In genomic region chr17:29640981-29641642, GRCh38 we compare ENCODE assay signal across 10 cellular contexts. TPM values are rescaled to one million over a fixed set of nuclear protein-coding genes. Genes with fewer than 3 reads are reported as not detected.
DNase-seq lines count a peak whose midpoint lies in the region; ATAC-seq and TF ChIP-seq lines count a peak whose summit lies in the region.
"Had no signal": no experiment of that assay in that cellular context is flagged by ENCODE, and none has a peak within 500 bp of the region (broad histone marks: within the 10 kb centered on the region; RNA-seq: fewer than 3 reads in every experiment).

No MANE protein-coding gene starts in this region.

- no peaks in the 10 kb centered on the region for H3K27me3 Mint-ChIP-seq in CD4-positive, alpha-beta T cell

- no peaks in the 10 kb centered on the region for H3K9me3 Mint-ChIP-seq in CD4-positive, alpha-beta T cell

- H3K4me1 Mint-ChIP-seq in CD4-positive, alpha-beta T cell (ENCODE audit: low read depth) = peaks cover 12% of the 10 kb centered on the region

- peaks cover 56% of the 10 kb centered on the region for H3K36me3 Mint-ChIP-seq in CD4-positive, alpha-beta T cell (ENCODE audit: low read depth)

- POLR2A ChIA-PET in CD4-positive, alpha-beta T cell (lab: Charles Lee) = interaction anchor here (0.6 to 1.2 kb wide), 3 partner anchors 13 to 146 kb away, joined by 3 to 4 read pairs (median 4); no protein-coding TSS in a partner anchor
- POLR2A ChIA-PET in RWPE1 (lab: Yijun Ruan, JAX; ENCODE audit: low non-redundant PET) = no interaction called here

- no peak for ATAC-seq in CD4-positive, alpha-beta T cell (ENCODE audit: poor library complexity)
- no peak for ATAC-seq in activated CD4-positive, CD25-positive, alpha-beta regulatory T cell treated with anti-CD3 and anti-CD28 coated beads, Interleukin-2, amount 50 U/mL, for 24 hours
- no peak for ATAC-seq in GM18505 (IDR thresholded peaks at IDR 0.05; ENCODE audit: unreplicated experiment)

- no peaks in the 10 kb centered on the region for H3K27me3 ChIP-seq in CD4-positive, alpha-beta T cell (ENCODE audit: control insufficient read depth, insufficient read depth, low read length)

- CTCF ChIA-PET in CD4-positive, alpha-beta T cell (lab: Charles Lee) = interaction anchor here (0.5 to 4.3 kb wide), 6 partner anchors 24 to 194 kb away, joined by 3 to 15 read pairs (median 4); no protein-coding TSS in a partner anchor
- CTCF ChIA-PET in RWPE1 (lab: Yijun Ruan, JAX) = interaction anchor here (0.7 kb wide), 1 partner anchor 168 kb away, joined by 4 read pairs; no protein-coding TSS in a partner anchor

- no peak overlapping the region for H3K27ac ChIP-seq in CD4-positive, alpha-beta T cell (ENCODE audit: low read depth, low read length)
- H3K27ac ChIP-seq in RWPE1 (peak overlapping the region; percentile 59), epithelial cell of prostate (peak overlapping the region; percentile 82)

- H3K27ac Mint-ChIP-seq in CD4-positive, alpha-beta T cell = peak overlapping the region; percentile 77

- no peak overlapping the region for H3K4me3 Mint-ChIP-seq in CD4-positive, alpha-beta T cell

- no peak for TF ChIP-seq CTCF in CD4-positive, alpha-beta T cell (IDR thresholded peaks at IDR 0.05)
- no peak for TF ChIP-seq CTCF in RWPE1 (conservative IDR thresholded peaks at IDR 0.05; ENCODE audit: low read depth)

- no peak for DNase-seq in CD4-positive, alpha-beta T cell
- DNase-seq in RWPE1 (ENCODE audit: low spot score) (no peak), epithelial cell of prostate (ENCODE audit: low read depth, low spot score) (no peak), pulmonary artery endothelial cell (ENCODE audit: low read depth, low spot score) (peak; percentile 89), KBM-7 (no peak), erythroblast (lab: John Stamatoyannopoulos, UW) (no peak)
- DNase-seq: activated gamma-delta T cell treated with Interleukin-2 at 50 U/mL for 16 hours, DMS53 had no signal

- no peaks in the 10 kb centered on the region for H3K9me3 ChIP-seq in CD4-positive, alpha-beta T cell (ENCODE audit: control insufficient read depth, low read length)

- intact Hi-C loops in CD4-positive, alpha-beta T cell (cut with DNase I, micrococcal nuclease) = loop anchor here in 1 of 2 experiments (5.0 kb wide), 1 partner anchor 291 kb away; the partner anchor contains the start of gene SSH2

- TF ChIP-seq POLR2A in erythroblast (IDR thresholded peaks at IDR 0.05; ENCODE audit: low read length) (no peak), GM18505 (IDR thresholded peaks at IDR 0.05; ENCODE audit: borderline replicate concordance, extremely low read depth, insufficient read depth, insufficient read length) (no peak)

- in situ Hi-C loops in KBM-7 (cut with MboI; ENCODE audit: low pct_unique_long_range_greater_than_20kb, low sequenced_read_pairs) = loop anchor here (25.0 kb wide), 1 partner anchor 346 kb away; no protein-coding TSS in a partner anchor

RNA-seq across cellular contexts. Expression of gene CORO6, which starts 18.4 kb away (rescaled TPM):
- 1 to 10 TPM; 2.8 to 3.3 TPM for total RNA-seq in CD4-positive, alpha-beta T cell
- 1.3 and 3.4 TPM in 2 replicates for total RNA-seq in pulmonary artery endothelial cell

RNA-seq across cellular contexts. Expression of gene ANKRD13B, which starts 48.2 kb away (rescaled TPM):
- total RNA-seq in CD4-positive, alpha-beta T cell = 1 to 10 TPM; 2.1 to 3.0 TPM
- total RNA-seq in pulmonary artery endothelial cell = 12.3 and 19.1 TPM in 2 replicates

RNA-seq across cellular contexts. Expression of gene GIT1, which starts 51.7 kb away (rescaled TPM):
- total RNA-seq in CD4-positive, alpha-beta T cell = 10 to 100 TPM; 35.8 to 36.7 TPM
- 44.8 and 53.9 TPM in 2 replicates for total RNA-seq in pulmonary artery endothelial cell
